Comparison of ENCODE assay signal across 17 cellular contexts in the genomic region with DNA sequence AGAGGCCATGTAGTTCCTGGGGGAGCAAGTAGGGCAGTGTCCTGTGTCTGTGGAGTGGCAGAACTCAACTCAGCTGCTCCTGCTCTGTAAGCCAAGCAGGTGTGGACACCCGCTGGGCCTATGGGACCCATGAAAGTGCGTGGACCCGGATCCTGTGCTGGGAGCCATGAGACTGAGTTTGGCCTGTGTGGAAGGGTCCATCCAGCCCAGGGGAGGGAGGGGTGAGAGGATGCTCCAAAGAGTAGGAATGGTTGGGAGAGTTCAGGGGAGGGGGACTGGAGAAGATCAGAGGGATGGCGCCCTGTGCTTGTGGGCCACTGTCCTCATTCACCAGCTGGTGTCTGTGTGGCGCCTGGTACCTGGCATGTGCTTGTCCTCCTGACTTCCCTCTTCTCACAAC.
"Had no signal": no experiment of that assay in that cellular context is flagged by ENCODE, and none has a peak within 500 bp of the region (broad histone marks: within the 10 kb centered on the region; RNA-seq: fewer than 3 reads in every experiment).

No MANE protein-coding gene starts in this region.

- H3K9me3 Mint-ChIP-seq: endodermal cell had no signal

- H3K9me3 ChIP-seq: upper lobe of left lung, vagina had no signal

- H3K4me1 Mint-ChIP-seq: naive thymus-derived CD4-positive, alpha-beta T cell had no signal

- H3K4me1 ChIP-seq: foreskin keratinocyte, upper lobe of left lung, vagina had no signal

- H3K27ac Mint-ChIP-seq: endodermal cell, progenitor cell of endocrine pancreas had no signal

- H3K36me3 ChIP-seq: upper lobe of left lung, vagina had no signal

- H3K4me3 ChIP-seq: coronary artery, smooth muscle cell, upper lobe of left lung, vagina had no signal

- DNase-seq: effector CD4-positive, alpha-beta T cell; endodermal cell; erythroblast; foreskin keratinocyte; hippocampal formation; left colon; mesendoderm; naive thymus-derived CD4-positive, alpha-beta T cell; right cardiac atrium; stimulated activated CD4-positive, alpha-beta T cell treated with anti-CD3 and anti-CD28 coated beads, Interleukin-4, amount 100 ng/mL, for 1 hour; stimulated activated CD8-positive, alpha-beta memory T cell treated with anti-CD3 and anti-CD28 coated beads, Interleukin-4, amount 100 ng/mL, for 48 hours; stimulated activated naive CD4-positive, alpha-beta T cell; upper lobe of left lung had no signal

- H3K4me3 Mint-ChIP-seq: endodermal cell; naive thymus-derived CD4-positive, alpha-beta T cell had no signal

- ATAC-seq: foreskin keratinocyte; left colon; naive thymus-derived CD4-positive, alpha-beta T cell; right cardiac atrium had no signal

- H3K27me3 ChIP-seq: foreskin keratinocyte, upper lobe of left lung, vagina had no signal

- H3K36me3 Mint-ChIP-seq: naive thymus-derived CD4-positive, alpha-beta T cell had no signal

- H3K27ac ChIP-seq: coronary artery, foreskin keratinocyte, upper lobe of left lung, vagina had no signal

- H3K4me2 ChIP-seq: smooth muscle cell had no signal
